ENCODE assay signal across 1 cellular context in genomic region chr3:65483475-65483874, GRCh38.
TF ChIP-seq lines count a peak whose summit lies in the region.

No MANE protein-coding gene starts in this region.

TF ChIP-seq in GM23338, 12 proteins besides CTCF, POLR2A, EP300 and RAD21 (continued from another document):
- TF ChIP-seq, protein P1, sequence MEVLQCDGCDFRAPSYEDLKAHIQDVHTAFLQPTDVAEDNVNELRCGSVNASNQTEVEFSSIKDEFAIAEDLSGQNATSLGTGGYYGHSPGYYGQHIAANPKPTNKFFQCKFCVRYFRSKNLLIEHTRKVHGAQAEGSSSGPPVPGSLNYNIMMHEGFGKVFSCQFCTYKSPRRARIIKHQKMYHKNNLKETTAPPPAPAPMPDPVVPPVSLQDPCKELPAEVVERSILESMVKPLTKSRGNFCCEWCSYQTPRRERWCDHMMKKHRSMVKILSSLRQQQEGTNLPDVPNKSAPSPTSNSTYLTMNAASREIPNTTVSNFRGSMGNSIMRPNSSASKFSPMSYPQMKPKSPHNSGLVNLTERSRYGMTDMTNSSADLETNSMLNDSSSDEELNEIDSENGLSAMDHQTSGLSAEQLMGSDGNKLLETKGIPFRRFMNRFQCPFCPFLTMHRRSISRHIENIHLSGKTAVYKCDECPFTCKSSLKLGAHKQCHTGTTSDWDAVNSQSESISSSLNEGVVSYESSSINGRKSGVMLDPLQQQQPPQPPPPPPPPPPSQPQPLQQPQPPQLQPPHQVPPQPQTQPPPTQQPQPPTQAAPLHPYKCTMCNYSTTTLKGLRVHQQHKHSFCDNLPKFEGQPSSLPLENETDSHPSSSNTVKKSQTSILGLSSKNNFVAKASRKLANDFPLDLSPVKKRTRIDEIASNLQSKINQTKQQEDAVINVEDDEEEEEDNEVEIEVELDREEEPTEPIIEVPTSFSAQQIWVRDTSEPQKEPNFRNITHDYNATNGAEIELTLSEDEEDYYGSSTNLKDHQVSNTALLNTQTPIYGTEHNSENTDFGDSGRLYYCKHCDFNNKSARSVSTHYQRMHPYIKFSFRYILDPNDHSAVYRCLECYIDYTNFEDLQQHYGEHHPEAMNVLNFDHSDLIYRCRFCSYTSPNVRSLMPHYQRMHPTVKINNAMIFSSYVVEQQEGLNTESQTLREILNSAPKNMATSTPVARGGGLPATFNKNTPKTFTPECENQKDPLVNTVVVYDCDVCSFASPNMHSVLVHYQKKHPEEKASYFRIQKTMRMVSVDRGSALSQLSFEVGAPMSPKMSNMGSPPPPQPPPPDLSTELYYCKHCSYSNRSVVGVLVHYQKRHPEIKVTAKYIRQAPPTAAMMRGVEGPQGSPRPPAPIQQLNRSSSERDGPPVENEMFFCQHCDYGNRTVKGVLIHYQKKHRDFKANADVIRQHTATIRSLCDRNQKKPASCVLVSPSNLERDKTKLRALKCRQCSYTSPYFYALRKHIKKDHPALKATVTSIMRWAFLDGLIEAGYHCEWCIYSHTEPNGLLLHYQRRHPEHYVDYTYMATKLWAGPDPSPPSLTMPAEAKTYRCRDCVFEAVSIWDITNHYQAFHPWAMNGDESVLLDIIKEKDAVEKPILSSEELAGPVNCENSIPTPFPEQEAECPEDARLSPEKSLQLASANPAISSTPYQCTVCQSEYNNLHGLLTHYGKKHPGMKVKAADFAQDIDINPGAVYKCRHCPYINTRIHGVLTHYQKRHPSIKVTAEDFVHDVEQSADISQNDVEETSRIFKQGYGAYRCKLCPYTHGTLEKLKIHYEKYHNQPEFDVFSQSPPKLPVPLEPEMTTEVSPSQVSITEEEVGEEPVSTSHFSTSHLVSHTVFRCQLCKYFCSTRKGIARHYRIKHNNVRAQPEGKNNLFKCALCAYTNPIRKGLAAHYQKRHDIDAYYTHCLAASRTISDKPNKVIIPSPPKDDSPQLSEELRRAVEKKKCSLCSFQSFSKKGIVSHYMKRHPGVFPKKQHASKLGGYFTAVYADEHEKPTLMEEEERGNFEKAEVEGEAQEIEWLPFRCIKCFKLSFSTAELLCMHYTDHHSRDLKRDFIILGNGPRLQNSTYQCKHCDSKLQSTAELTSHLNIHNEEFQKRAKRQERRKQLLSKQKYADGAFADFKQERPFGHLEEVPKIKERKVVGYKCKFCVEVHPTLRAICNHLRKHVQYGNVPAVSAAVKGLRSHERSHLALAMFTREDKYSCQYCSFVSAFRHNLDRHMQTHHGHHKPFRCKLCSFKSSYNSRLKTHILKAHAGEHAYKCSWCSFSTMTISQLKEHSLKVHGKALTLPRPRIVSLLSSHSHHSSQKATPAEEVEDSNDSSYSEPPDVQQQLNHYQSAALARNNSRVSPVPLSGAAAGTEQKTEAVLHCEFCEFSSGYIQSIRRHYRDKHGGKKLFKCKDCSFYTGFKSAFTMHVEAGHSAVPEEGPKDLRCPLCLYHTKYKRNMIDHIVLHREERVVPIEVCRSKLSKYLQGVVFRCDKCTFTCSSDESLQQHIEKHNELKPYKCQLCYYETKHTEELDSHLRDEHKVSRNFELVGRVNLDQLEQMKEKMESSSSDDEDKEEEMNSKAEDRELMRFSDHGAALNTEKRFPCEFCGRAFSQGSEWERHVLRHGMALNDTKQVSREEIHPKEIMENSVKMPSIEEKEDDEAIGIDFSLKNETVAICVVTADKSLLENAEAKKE (CRISPR knock-in tag; IDR thresholded peaks at IDR 0.05): no peak
